In genomic region chr3:4849739-4850138, GRCh38 we compare ENCODE assay signal across 15 cellular contexts.
A peak's percentile ranks its signal among the peaks of the same experiment; 100 is the strongest.
DNase-seq lines count a peak whose midpoint lies in the region; ATAC-seq lines count a peak whose summit lies in the region.
"Had no signal": no experiment of that assay in that cellular context is flagged by ENCODE, and none has a peak within 500 bp of the region (broad histone marks: within the 10 kb centered on the region; RNA-seq: fewer than 3 reads in every experiment).

No MANE protein-coding gene starts in this region.

- H3K4me1 Mint-ChIP-seq in activated CD4-positive, alpha-beta T cell treated with anti-CD3 and anti-CD28 coated beads, Interleukin-2, amount 10 ng/mL, durations not matched to agents 24 days and 14 days: peaks cover 77% of the 10 kb centered on the region
- H3K4me1 Mint-ChIP-seq in activated naive CD8-positive, alpha-beta T cell treated with anti-CD3 and anti-CD28 coated beads, Interleukin-2, amount 10 ng/mL, durations not matched to agents 7 days and 5 days: peaks cover 79% of the 10 kb centered on the region
- peaks cover 86% of the 10 kb centered on the region for H3K4me1 Mint-ChIP-seq in stimulated activated effector memory CD8-positive, alpha-beta T cell treated with anti-CD3 and anti-CD28 coated beads, Interleukin-12 subunit alpha, Interleukin-12 subunit beta, amount 100 ng/mL, for 72 hours

- peak overlapping the region; percentile 99 for H3K27ac Mint-ChIP-seq in activated CD4-positive, alpha-beta T cell treated with anti-CD3 and anti-CD28 coated beads, Interleukin-2, amount 10 ng/mL, durations not matched to agents 24 days and 14 days
- peak overlapping the region; percentile 91 for H3K27ac Mint-ChIP-seq in activated naive CD8-positive, alpha-beta T cell treated with anti-CD3 and anti-CD28 coated beads, Interleukin-2, amount 10 ng/mL, durations not matched to agents 7 days and 5 days
- peak overlapping the region; percentile 96 for H3K27ac Mint-ChIP-seq in stimulated activated effector memory CD8-positive, alpha-beta T cell treated with anti-CD3 and anti-CD28 coated beads, Interleukin-12 subunit alpha, Interleukin-12 subunit beta, amount 100 ng/mL, for 72 hours

- peaks cover 23% of the 10 kb centered on the region for H3K36me3 Mint-ChIP-seq in activated CD4-positive, alpha-beta T cell treated with anti-CD3 and anti-CD28 coated beads, Interleukin-2, amount 10 ng/mL, durations not matched to agents 24 days and 14 days (ENCODE audit: low read depth)
- peaks cover 11% of the 10 kb centered on the region for H3K36me3 Mint-ChIP-seq in activated naive CD8-positive, alpha-beta T cell treated with anti-CD3 and anti-CD28 coated beads, Interleukin-2, amount 10 ng/mL, durations not matched to agents 7 days and 5 days
- peaks cover 67% of the 10 kb centered on the region for H3K36me3 Mint-ChIP-seq in stimulated activated effector memory CD8-positive, alpha-beta T cell treated with anti-CD3 and anti-CD28 coated beads, Interleukin-12 subunit alpha, Interleukin-12 subunit beta, amount 100 ng/mL, for 72 hours

- H3K36me3 ChIP-seq in KOPT-K1 (ENCODE audit: insufficient read depth, low read length): no peaks in the 10 kb centered on the region

- DNase-seq in activated CD4-positive, alpha-beta T cell treated with anti-CD3 and anti-CD28 coated beads, Interleukin-2, amount 10 ng/mL, durations not matched to agents 24 days and 14 days: no peak
- no peak for DNase-seq in activated CD4-positive, alpha-beta T cell treated with anti-CD3 and anti-CD28 coated beads for 48 hours
- no peak for DNase-seq in activated naive CD8-positive, alpha-beta T cell treated with anti-CD3 and anti-CD28 coated beads, Interleukin-2, amount 10 ng/mL, durations not matched to agents 7 days and 5 days
- DNase-seq in stimulated activated effector memory CD8-positive, alpha-beta T cell treated with anti-CD3 and anti-CD28 coated beads, Interleukin-12 subunit alpha, Interleukin-12 subunit beta, amount 100 ng/mL, for 72 hours (ENCODE audit: low spot score in 2 of 2): no peak
- no peak for DNase-seq in ureter (ENCODE audit: low spot score)
- no peak for DNase-seq in hippocampal formation (lab: John Stamatoyannopoulos, UW)
- DNase-seq: COR-L47, head of caudate nucleus, KBM-7, NCI-H1694, NCI-H510A treated with DMSO at 0.1 percent for 48 hours had no signal

- ATAC-seq in activated naive CD8-positive, alpha-beta T cell treated with anti-CD3 and anti-CD28 coated beads, Interleukin-2, amount 10 ng/mL, durations not matched to agents 7 days and 5 days (ENCODE audit: low read depth): no peak
- no peak for ATAC-seq in stimulated activated effector memory CD8-positive, alpha-beta T cell treated with anti-CD3 and anti-CD28 coated beads, Interleukin-12 subunit alpha, Interleukin-12 subunit beta, amount 100 ng/mL, for 72 hours
- ATAC-seq in HG02588 (IDR thresholded peaks at IDR 0.05; ENCODE audit: unreplicated experiment): no peak
- ATAC-seq: SK-N-SH treated with all-trans-retinoic acid at 6 μM for 48 hours had no signal

- POLR2A ChIA-PET in activated naive CD8-positive, alpha-beta T cell treated with anti-CD3 and anti-CD28 coated beads, Interleukin-2, amount 10 ng/mL, durations not matched to agents 7 days and 5 days (lab: Charles Lee): interaction anchor here (1.1 to 8.5 kb wide), 9 partner anchors 8 to 133 kb away, joined by 3 to 154 read pairs (median 11); partner anchors contain the start of gene BHLHE40

- no peaks in the 10 kb centered on the region for H3K9me3 ChIP-seq in KOPT-K1 (ENCODE audit: insufficient read depth, low read length, poor library complexity, severe bottlenecking)
- H3K9me3 ChIP-seq: esophagus muscularis mucosa had no signal

- intact Hi-C loops in activated CD4-positive, alpha-beta T cell treated with anti-CD3 and anti-CD28 coated beads, Interleukin-2, amount 10 ng/mL, durations not matched to agents 24 days and 14 days (cut with micrococcal nuclease): loop anchor here (1.0 to 10.0 kb wide), 14 partner anchors 7 to 463 kb away; partner anchors contain the start of genes ARL8B and ITPR1

- H3K27me3 Mint-ChIP-seq in activated CD4-positive, alpha-beta T cell treated with anti-CD3 and anti-CD28 coated beads, Interleukin-2, amount 10 ng/mL, durations not matched to agents 24 days and 14 days: no peaks in the 10 kb centered on the region
- no peaks in the 10 kb centered on the region for H3K27me3 Mint-ChIP-seq in activated naive CD8-positive, alpha-beta T cell treated with anti-CD3 and anti-CD28 coated beads, Interleukin-2, amount 10 ng/mL, durations not matched to agents 7 days and 5 days

- peak overlapping the region; percentile 72 for H3K4me3 Mint-ChIP-seq in activated CD4-positive, alpha-beta T cell treated with anti-CD3 and anti-CD28 coated beads, Interleukin-2, amount 10 ng/mL, durations not matched to agents 24 days and 14 days
- H3K4me3 Mint-ChIP-seq in activated naive CD8-positive, alpha-beta T cell treated with anti-CD3 and anti-CD28 coated beads, Interleukin-2, amount 10 ng/mL, durations not matched to agents 7 days and 5 days: peak overlapping the region; percentile 78
- H3K4me3 Mint-ChIP-seq in stimulated activated effector memory CD8-positive, alpha-beta T cell treated with anti-CD3 and anti-CD28 coated beads, Interleukin-12 subunit alpha, Interleukin-12 subunit beta, amount 100 ng/mL, for 72 hours: peak overlapping the region; percentile 54

- H3K9me3 Mint-ChIP-seq in activated CD4-positive, alpha-beta T cell treated with anti-CD3 and anti-CD28 coated beads, Interleukin-2, amount 10 ng/mL, durations not matched to agents 24 days and 14 days: no peaks in the 10 kb centered on the region
- no peaks in the 10 kb centered on the region for H3K9me3 Mint-ChIP-seq in activated naive CD8-positive, alpha-beta T cell treated with anti-CD3 and anti-CD28 coated beads, Interleukin-2, amount 10 ng/mL, durations not matched to agents 7 days and 5 days
- H3K9me3 Mint-ChIP-seq in stimulated activated effector memory CD8-positive, alpha-beta T cell treated with anti-CD3 and anti-CD28 coated beads, Interleukin-12 subunit alpha, Interleukin-12 subunit beta, amount 100 ng/mL, for 72 hours: no peaks in the 10 kb centered on the region

- peak overlapping the region; percentile 46 for H3K27ac ChIP-seq in KOPT-K1 (ENCODE audit: low read depth, low read length, poor library complexity, severe bottlenecking)
